In genomic region chr17:8126306-8127066, GRCh38 we compare ENCODE assay signal across 8 cellular contexts. TPM values are rescaled to one million over a fixed set of nuclear protein-coding genes. Genes with fewer than 3 reads are reported as not detected.
DNase-seq lines count a peak whose midpoint lies in the region; ATAC-seq, FAIRE-seq and TF ChIP-seq lines count a peak whose summit lies in the region.

No MANE protein-coding gene starts in this region.

- TF ChIP-seq CTCF in BJ (IDR thresholded peaks at IDR 0.05; ENCODE audit: insufficient read depth, low read depth, low read length) (no peak), ovary (IDR thresholded peaks at IDR 0.05) (no peak)

- POLR2A ChIA-PET in BJ (lab: Charles Lee): no interaction called here

- no peak for TF ChIP-seq POLR2A in ovary (IDR thresholded peaks at IDR 0.05)

- H3K36me3 ChIP-seq in BJ (ENCODE audit: control insufficient read depth, insufficient read depth, low read length) (no peaks in the 10 kb centered on the region), ovary (no peaks in the 10 kb centered on the region)

- intact Hi-C loops in Right ventricle myocardium superior (cut with DNase I) (no loop called here), ovary (cut with DNase I) (loop anchor here in 2 of 4 donors (1.0 to 10.0 kb wide), 3 partner anchors 47 to 98 kb away; no protein-coding TSS in a partner anchor)

- TF ChIP-seq EP300 in ovary (IDR thresholded peaks at IDR 0.05): no peak

- no peak for DNase-seq in BJ (ENCODE audit: low read depth)
- DNase-seq in GM19239 (ENCODE audit: insufficient read length, low spot score): no peak
- peak; percentile 90 for DNase-seq in NCI-H748 treated with DMSO at 0.1 percent for 48 hours (lab: John Stamatoyannopoulos, UW)
- DNase-seq in activated naive CD4-positive, alpha-beta T cell treated with anti-CD3 and anti-CD28 coated beads, Interleukin-2, amount 50 U/mL, for 16 hours: peak; percentile 41
- DNase-seq in Right ventricle myocardium superior: peak; percentile 65
- DNase-seq in ovary: peak; percentile 50 to 69 (median 56)

- ATAC-seq in Right ventricle myocardium superior (ENCODE audit: poor library complexity) (peak; percentile 74), GM18511 (IDR thresholded peaks at IDR 0.05; ENCODE audit: unreplicated experiment) (no peak), HG03135 (IDR thresholded peaks at IDR 0.05; ENCODE audit: unreplicated experiment) (no peak)

- CTCF ChIA-PET in BJ (lab: Yijun Ruan, JAX): interaction anchor here (0.6 to 1.8 kb wide), 7 partner anchors 12 to 353 kb away, joined by 3 to 29 read pairs (median 4); partner anchors contain the start of gene AURKB

- peak; percentile 8 for FAIRE-seq in GM19239 (lab: Jason Lieb, UNC)

- H3K4me3 ChIP-seq in BJ (ENCODE audit: low read depth, low read length) (peak overlapping the region; percentile 56), ovary (peak overlapping the region; percentile 46)

- H3K27ac ChIP-seq in ovary: peak overlapping the region; percentile 35 to 40

- peaks cover 11% of the 10 kb centered on the region for H3K4me1 ChIP-seq in ovary (ENCODE audit: insufficient read depth)

- H3K27me3 ChIP-seq in BJ (ENCODE audit: control insufficient read depth, insufficient read depth, low read length) (no peaks in the 10 kb centered on the region; the same call in 1 of the 2 replicates), ovary (no peaks in the 10 kb centered on the region)

- 0% methylated on average over 34 to 60 of the region's 61 CpGs for WGBS in ovary, 3 donors

- H3K9me3 ChIP-seq in ovary: no peaks in the 10 kb centered on the region

RNA-seq across cellular contexts. Expression of gene HES7, which starts 2.6 kb away (rescaled TPM):
- polyA plus RNA-seq in BJ (2011; rRNA removed) (not detected in 2 replicates), ovary (under 1 TPM in 1 of 2 donors, not detected in 1; 0.25 TPM)
- 0.09 TPM in 1 of 2 replicates, not detected in the other for polyA minus RNA-seq in BJ (2011; rRNA and poly(A)+ RNA removed)
- total RNA-seq in Right ventricle myocardium superior (0.13 TPM), ovary (under 1 TPM in 6 of 7 donors, not detected in 1; 0.11 to 0.97 (median 0.81) TPM)

RNA-seq across cellular contexts. Expression of gene ALOXE3, which starts 8.2 kb away (rescaled TPM):
- polyA plus RNA-seq in BJ (2011; rRNA removed) (0.04 and 0.10 TPM in 2 replicates), ovary (under 1 TPM in 1 of 2 donors, not detected in 1; 0.07 TPM)
- polyA minus RNA-seq in BJ (2011; rRNA and poly(A)+ RNA removed): 0.05 TPM in 1 of 2 replicates, not detected in the other
- total RNA-seq in Right ventricle myocardium superior (not detected), ovary (not detected)

RNA-seq across cellular contexts. Expression of gene PER1, which starts 25.7 kb away (rescaled TPM):
- polyA plus RNA-seq in BJ (2011; rRNA removed) (5.1 and 7.7 TPM in 2 replicates), ovary (100 to 1,000 TPM in 1 of 2 donors, 10 to 100 TPM in 1; 12.8 to 164 TPM)
- 11.4 and 32.7 TPM in 2 replicates for polyA minus RNA-seq in BJ (2011; rRNA and poly(A)+ RNA removed)
- total RNA-seq in Right ventricle myocardium superior (124 TPM), ovary (100 to 1,000 TPM in 6 of 7 donors, 10 to 100 TPM in 1; 74.9 to 394 (median 165) TPM)

RNA-seq across cellular contexts. Expression of gene VAMP2, which starts 36.3 kb away (rescaled TPM):
- polyA plus RNA-seq in BJ (2011; rRNA removed): 20.1 and 22.8 TPM in 2 replicates
- polyA minus RNA-seq in BJ (2011; rRNA and poly(A)+ RNA removed): 7.4 and 9.6 TPM in 2 replicates
- 54.8 TPM for total RNA-seq in Right ventricle myocardium superior
- 100 to 1,000 TPM in 4 of 7 donors, 10 to 100 TPM in 3; 35.5 to 147 (median 118) TPM for total RNA-seq in ovary
- 100 to 1,000 TPM in 1 of 2 donors, 10 to 100 TPM in 1; 99.2 to 233 TPM for polyA plus RNA-seq in ovary

RNA-seq across cellular contexts. Expression of gene ALOX12B, which starts 39.0 kb away (rescaled TPM):
- polyA plus RNA-seq in BJ (2011; rRNA removed): not detected in 2 replicates
- not detected in 2 replicates for polyA minus RNA-seq in BJ (2011; rRNA and poly(A)+ RNA removed)
- not detected for total RNA-seq in Right ventricle myocardium superior
- total RNA-seq in ovary: under 1 TPM in 1 of 7 donors, not detected in 6; 0.70 TPM
- polyA plus RNA-seq in ovary: not detected

Comparison
In these comparisons a context has a peak if more than half of its experiments do, and no peak if none do; other contexts are left out.
1. DNase-seq: peak in NCI-H748 treated with DMSO at 0.1 percent for 48 hours (single experiment), activated naive CD4-positive, alpha-beta T cell treated with anti-CD3 and anti-CD28 coated beads, Interleukin-2, amount 50 U/mL, for 16 hours (single experiment), Right ventricle myocardium superior (single experiment) and ovary (5 of 5); none in BJ (single experiment) and GM19239 (single experiment).